1 cellular context compared by ENCODE assay signal in the genomic region with DNA sequence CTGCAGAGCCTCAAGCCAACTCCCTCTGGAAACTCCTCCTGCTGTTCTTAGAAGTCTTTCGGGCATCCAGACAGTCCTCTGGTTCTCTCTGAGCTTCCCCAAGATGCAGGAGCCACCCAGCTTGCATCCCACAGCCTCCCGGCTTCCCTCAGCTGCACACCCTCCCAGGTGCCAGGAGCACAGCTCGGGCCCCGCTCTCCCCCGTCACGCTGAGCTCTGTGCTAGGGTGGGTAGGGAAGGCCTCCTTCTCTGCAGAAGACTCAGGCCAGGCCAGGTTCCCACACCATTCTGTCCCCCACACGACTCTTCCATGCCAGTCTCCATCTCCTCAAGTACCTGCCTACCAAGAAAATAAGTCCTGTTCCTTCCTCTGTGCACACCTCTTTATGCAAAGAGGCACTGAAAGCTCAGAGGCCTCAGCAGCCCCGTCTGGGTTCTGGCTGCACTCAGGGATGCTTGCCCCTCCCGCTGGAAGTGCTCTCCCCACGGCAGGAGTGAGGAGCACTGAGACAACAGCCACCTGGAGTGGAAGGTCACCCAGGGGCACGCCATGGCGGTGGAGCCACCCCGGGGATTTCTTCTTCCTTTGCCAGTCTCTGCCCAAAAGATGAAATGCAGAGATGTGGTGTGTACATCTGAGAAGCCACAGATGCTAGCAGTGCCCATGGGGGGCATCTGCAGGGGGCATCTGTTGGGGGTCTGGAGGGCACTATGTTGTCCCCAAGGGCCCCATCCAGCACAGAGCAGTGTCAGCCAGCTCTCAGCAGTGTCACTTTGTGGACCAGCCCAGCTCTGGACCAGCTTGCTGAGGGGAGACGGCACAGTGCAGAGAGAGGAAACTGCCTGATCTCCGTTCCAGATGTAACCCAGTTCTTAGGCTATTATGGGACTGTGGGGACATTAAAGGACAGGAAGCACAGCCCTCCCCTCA.
TF ChIP-seq lines count a peak whose summit lies in the region.

No MANE protein-coding gene starts in this region.

TF ChIP-seq in HepG2, 621 proteins besides CTCF, POLR2A, EP300 and RAD21 (continued from another document):
- no peak for TF ChIP-seq NFIB (CRISPR knock-in tag; IDR thresholded peaks at IDR 0.05; ENCODE audit: borderline replicate concordance)
- TF ChIP-seq, protein P1, sequence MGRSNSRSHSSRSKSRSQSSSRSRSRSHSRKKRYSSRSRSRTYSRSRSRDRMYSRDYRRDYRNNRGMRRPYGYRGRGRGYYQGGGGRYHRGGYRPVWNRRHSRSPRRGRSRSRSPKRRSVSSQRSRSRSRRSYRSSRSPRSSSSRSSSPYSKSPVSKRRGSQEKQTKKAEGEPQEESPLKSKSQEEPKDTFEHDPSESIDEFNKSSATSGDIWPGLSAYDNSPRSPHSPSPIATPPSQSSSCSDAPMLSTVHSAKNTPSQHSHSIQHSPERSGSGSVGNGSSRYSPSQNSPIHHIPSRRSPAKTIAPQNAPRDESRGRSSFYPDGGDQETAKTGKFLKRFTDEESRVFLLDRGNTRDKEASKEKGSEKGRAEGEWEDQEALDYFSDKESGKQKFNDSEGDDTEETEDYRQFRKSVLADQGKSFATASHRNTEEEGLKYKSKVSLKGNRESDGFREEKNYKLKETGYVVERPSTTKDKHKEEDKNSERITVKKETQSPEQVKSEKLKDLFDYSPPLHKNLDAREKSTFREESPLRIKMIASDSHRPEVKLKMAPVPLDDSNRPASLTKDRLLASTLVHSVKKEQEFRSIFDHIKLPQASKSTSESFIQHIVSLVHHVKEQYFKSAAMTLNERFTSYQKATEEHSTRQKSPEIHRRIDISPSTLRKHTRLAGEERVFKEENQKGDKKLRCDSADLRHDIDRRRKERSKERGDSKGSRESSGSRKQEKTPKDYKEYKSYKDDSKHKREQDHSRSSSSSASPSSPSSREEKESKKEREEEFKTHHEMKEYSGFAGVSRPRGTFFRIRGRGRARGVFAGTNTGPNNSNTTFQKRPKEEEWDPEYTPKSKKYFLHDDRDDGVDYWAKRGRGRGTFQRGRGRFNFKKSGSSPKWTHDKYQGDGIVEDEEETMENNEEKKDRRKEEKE (IDR thresholded peaks at IDR 0.05): no peak
- TF ChIP-seq MZF1 (CRISPR knock-in tag; IDR thresholded peaks at IDR 0.05; ENCODE audit: borderline replicate concordance): no peak
